18 cellular contexts compared by ENCODE assay signal in the genomic region with DNA sequence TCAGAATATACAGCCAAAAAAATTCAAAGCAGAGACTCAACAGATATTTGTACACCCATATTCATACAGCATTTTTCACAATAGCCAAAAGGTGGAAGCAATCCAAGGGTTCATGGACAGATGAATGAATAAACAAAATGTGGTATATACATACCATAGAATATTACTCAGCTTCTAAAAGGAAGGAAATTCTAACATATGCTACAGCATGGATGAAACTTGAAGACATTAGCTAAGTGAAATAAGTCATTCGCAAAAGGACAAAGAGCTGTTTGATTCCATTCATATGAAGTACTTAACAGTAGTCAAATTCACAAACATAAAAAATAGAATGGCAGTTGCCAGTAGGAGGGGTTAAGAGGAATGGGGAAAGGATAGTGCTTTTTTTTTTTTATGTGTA.
DNase-seq lines count a peak whose midpoint lies in the region; TF ChIP-seq lines count a peak whose summit lies in the region.
"Had no signal": no experiment of that assay in that cellular context is flagged by ENCODE, and none has a peak within 500 bp of the region (broad histone marks: within the 10 kb centered on the region; RNA-seq: fewer than 3 reads in every experiment).

No MANE protein-coding gene starts in this region.

- H3K4me3 ChIP-seq in MG63 (no peak overlapping the region), BE2C (ENCODE audit: low read depth, low read length) (no peak overlapping the region)
- H3K4me3 ChIP-seq: colonic mucosa had no signal

- H3K27me3 ChIP-seq in MG63 (no peaks in the 10 kb centered on the region), BE2C (peaks cover 4% of the 10 kb centered on the region)
- H3K27me3 ChIP-seq: colonic mucosa, neutrophil had no signal

- DNase-seq in EL (peak; percentile 81), NCI-H526 (lab: John Stamatoyannopoulos, UW) (peak; percentile 69 to 84), dedifferentiated amniotic fluid mesenchymal stem cell (ENCODE audit: extremely low spot score) (peak; percentile 57), iris pigment epithelial cell (ENCODE audit: low read depth) (peak; percentile 91), MG63 (no peak), BE2C (no peak), NCI-H1417 treated with DMSO at 0.1 percent for 48 hours (lab: John Stamatoyannopoulos, UW) (no peak), NCI-H1694 treated with DMSO at 0.1 percent for 48 hours (lab: John Stamatoyannopoulos, UW) (no peak)
- DNase-seq: activated CD8-positive, alpha-beta T cell treated with anti-CD3 and anti-CD28 coated beads, Interleukin-2, amount 10 ng/mL, durations not matched to agents 7 days and 5 days; amygdala; colonic mucosa; erythroblast; left colon; NCI-H1105; NCI-H2171 treated with DMSO at 0.1 percent for 48 hours; stimulated activated CD4-positive, alpha-beta T cell treated with anti-CD3 and anti-CD28 coated beads, Interleukin-4, amount 100 ng/mL, for 1 hour; stimulated activated CD8-positive, alpha-beta memory T cell treated with anti-CD3 and anti-CD28 coated beads, Interleukin-4, amount 100 ng/mL, for 48 hours had no signal

- H3K4me1 ChIP-seq in BE2C, result no peaks in the 10 kb centered on the region
- H3K4me1 ChIP-seq: colonic mucosa had no signal

- no peak for TF ChIP-seq CTCF in BE2C (IDR thresholded peaks at IDR 0.05; ENCODE audit: low read depth, low read length)

- no peaks in the 10 kb centered on the region for H3K9me3 ChIP-seq in MG63
- H3K9me3 ChIP-seq in BE2C, result no peaks in the 10 kb centered on the region
- H3K9me3 ChIP-seq: colonic mucosa, neutrophil had no signal

- no peaks in the 10 kb centered on the region for H3K36me3 ChIP-seq in MG63
- no peaks in the 10 kb centered on the region for H3K36me3 ChIP-seq in BE2C
- H3K36me3 ChIP-seq: colonic mucosa, neutrophil had no signal

Comparison
In these comparisons a context has a peak if more than half of its experiments do, and no peak if none do; other contexts are left out.
1. DNase-seq: peak in EL (single experiment), NCI-H526 (2 of 2), dedifferentiated amniotic fluid mesenchymal stem cell (single experiment) and iris pigment epithelial cell (single experiment); none in MG63 (single experiment), BE2C (single experiment), NCI-H1417 treated with DMSO at 0.1 percent for 48 hours (single experiment) and NCI-H1694 treated with DMSO at 0.1 percent for 48 hours (single experiment).